Comparison of ENCODE assay signal across 1 cellular context in genomic region chr17:55444471-55445441, GRCh38.
TF ChIP-seq lines count a peak whose summit lies in the region.

No MANE protein-coding gene starts in this region.

TF ChIP-seq in HepG2, 621 proteins besides CTCF, POLR2A, EP300 and RAD21 (continued from another document and continues in another):
- TF ChIP-seq, protein P1, sequence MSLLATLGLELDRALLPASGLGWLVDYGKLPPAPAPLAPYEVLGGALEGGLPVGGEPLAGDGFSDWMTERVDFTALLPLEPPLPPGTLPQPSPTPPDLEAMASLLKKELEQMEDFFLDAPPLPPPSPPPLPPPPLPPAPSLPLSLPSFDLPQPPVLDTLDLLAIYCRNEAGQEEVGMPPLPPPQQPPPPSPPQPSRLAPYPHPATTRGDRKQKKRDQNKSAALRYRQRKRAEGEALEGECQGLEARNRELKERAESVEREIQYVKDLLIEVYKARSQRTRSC (CRISPR knock-in tag; IDR thresholded peaks at IDR 0.05; ENCODE audit: low read depth): 0 out of 2 replicates have a peak, but pooled peaks have one; percentile 14
- TF ChIP-seq ZMAT3 (CRISPR knock-in tag; conservative IDR thresholded peaks at IDR 0.05) (peak; percentile 56; the same call in 1 of the 2 replicates), XRCC5 (optimal IDR thresholded peaks at IDR 0.05; ENCODE audit: low read length) (no peak), NRL (CRISPR knock-in tag; IDR thresholded peaks at IDR 0.05; ENCODE audit: borderline replicate concordance) (no peak), KDM2A (CRISPR knock-in tag; IDR thresholded peaks at IDR 0.05; ENCODE audit: borderline replicate concordance, low read depth) (no peak), ZNF558 (CRISPR knock-in tag; IDR thresholded peaks at IDR 0.05; ENCODE audit: borderline replicate concordance) (peak; percentile 51; the same call in 1 of the 2 replicates), TGIF2 (CRISPR knock-in tag; IDR thresholded peaks at IDR 0.05) (no peak; the same call in 1 of the 2 replicates), ZNF597 (CRISPR knock-in tag; IDR thresholded peaks at IDR 0.05) (no peak), SMAD1 (CRISPR knock-in tag; IDR thresholded peaks at IDR 0.05; ENCODE audit: borderline replicate concordance, low read depth) (no peak), ZNF432 (CRISPR knock-in tag; IDR thresholded peaks at IDR 0.05; ENCODE audit: borderline replicate concordance) (no peak), IRF9 (CRISPR knock-in tag; IDR thresholded peaks at IDR 0.05; ENCODE audit: borderline replicate concordance) (no peak), NKX3-1 (CRISPR knock-in tag; IDR thresholded peaks at IDR 0.05) (no peak), RNF2 (conservative IDR thresholded peaks at IDR 0.05; ENCODE audit: low read depth) (no peak), FOXC1 (CRISPR knock-in tag; IDR thresholded peaks at IDR 0.05; ENCODE audit: borderline replicate concordance) (no peak), ZNF557 (CRISPR knock-in tag; IDR thresholded peaks at IDR 0.05) (no peak), ZSCAN22 (CRISPR knock-in tag; IDR thresholded peaks at IDR 0.05) (no peak), ZNF331 (CRISPR knock-in tag; IDR thresholded peaks at IDR 0.05) (0 out of 2 replicates have a peak, but pooled peaks have one; percentile 5), ZBTB2 (CRISPR knock-in tag; IDR thresholded peaks at IDR 0.05; ENCODE audit: low read depth) (no peak), MZF1 (CRISPR knock-in tag; IDR thresholded peaks at IDR 0.05; ENCODE audit: borderline replicate concordance) (no peak), ZIK1 (CRISPR knock-in tag; IDR thresholded peaks at IDR 0.05; ENCODE audit: borderline replicate concordance, low read depth) (0 out of 2 replicates have a peak, but pooled peaks have one; percentile 21), FOXJ3 (CRISPR knock-in tag; IDR thresholded peaks at IDR 0.05; ENCODE audit: borderline replicate concordance) (peak; percentile 34; the same call in 1 of the 2 replicates), PTBP1 (IDR thresholded peaks at IDR 0.05; ENCODE audit: low read depth, low read length, poor library complexity, severe bottlenecking) (no peak), HNRNPLL (IDR thresholded peaks at IDR 0.05; ENCODE audit: low read depth, low read length, poor library complexity, severe bottlenecking) (no peak), JUN (CRISPR knock-in tag; IDR thresholded peaks at IDR 0.05) (peak; percentile 79; the same call in 1 of the 2 replicates), ZNF318 (CRISPR knock-in tag; IDR thresholded peaks at IDR 0.05) (no peak), SP1 (IDR thresholded peaks at IDR 0.05) (no peak), SP1 (CRISPR knock-in tag; IDR thresholded peaks at IDR 0.05) (no peak), ZNF121 (CRISPR knock-in tag; IDR thresholded peaks at IDR 0.05) (no peak), CREB1 (IDR thresholded peaks at IDR 0.05) (no peak), CREB1 (CRISPR knock-in tag; IDR thresholded peaks at IDR 0.05) (peak; percentile 74), HNRNPUL1 (IDR thresholded peaks at IDR 0.05; ENCODE audit: low read depth, low read length) (0 out of 2 replicates have a peak, but pooled peaks have one; percentile 41), SALL2 (CRISPR knock-in tag; IDR thresholded peaks at IDR 0.05) (no peak), ZNF3 (CRISPR knock-in tag; IDR thresholded peaks at IDR 0.05) (no peak), KLF6 (CRISPR knock-in tag; IDR thresholded peaks at IDR 0.05) (no peak; the same call in 1 of the 2 replicates), SSRP1 (CRISPR knock-in tag; IDR thresholded peaks at IDR 0.05) (no peak), CENPX (CRISPR knock-in tag; IDR thresholded peaks at IDR 0.05) (no peak), NCOA2 (CRISPR knock-in tag; IDR thresholded peaks at IDR 0.05) (peak; percentile 81), ZNF607 (CRISPR knock-in tag; IDR thresholded peaks at IDR 0.05; ENCODE audit: borderline replicate concordance) (peak; percentile 61; the same call in 1 of the 2 replicates)
- TF ChIP-seq, protein P2, sequence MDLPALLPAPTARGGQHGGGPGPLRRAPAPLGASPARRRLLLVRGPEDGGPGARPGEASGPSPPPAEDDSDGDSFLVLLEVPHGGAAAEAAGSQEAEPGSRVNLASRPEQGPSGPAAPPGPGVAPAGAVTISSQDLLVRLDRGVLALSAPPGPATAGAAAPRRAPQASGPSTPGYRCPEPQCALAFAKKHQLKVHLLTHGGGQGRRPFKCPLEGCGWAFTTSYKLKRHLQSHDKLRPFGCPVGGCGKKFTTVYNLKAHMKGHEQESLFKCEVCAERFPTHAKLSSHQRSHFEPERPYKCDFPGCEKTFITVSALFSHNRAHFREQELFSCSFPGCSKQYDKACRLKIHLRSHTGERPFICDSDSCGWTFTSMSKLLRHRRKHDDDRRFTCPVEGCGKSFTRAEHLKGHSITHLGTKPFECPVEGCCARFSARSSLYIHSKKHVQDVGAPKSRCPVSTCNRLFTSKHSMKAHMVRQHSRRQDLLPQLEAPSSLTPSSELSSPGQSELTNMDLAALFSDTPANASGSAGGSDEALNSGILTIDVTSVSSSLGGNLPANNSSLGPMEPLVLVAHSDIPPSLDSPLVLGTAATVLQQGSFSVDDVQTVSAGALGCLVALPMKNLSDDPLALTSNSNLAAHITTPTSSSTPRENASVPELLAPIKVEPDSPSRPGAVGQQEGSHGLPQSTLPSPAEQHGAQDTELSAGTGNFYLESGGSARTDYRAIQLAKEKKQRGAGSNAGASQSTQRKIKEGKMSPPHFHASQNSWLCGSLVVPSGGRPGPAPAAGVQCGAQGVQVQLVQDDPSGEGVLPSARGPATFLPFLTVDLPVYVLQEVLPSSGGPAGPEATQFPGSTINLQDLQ (CRISPR knock-in tag; IDR thresholded peaks at IDR 0.05): no peak
- TF ChIP-seq, protein P3, sequence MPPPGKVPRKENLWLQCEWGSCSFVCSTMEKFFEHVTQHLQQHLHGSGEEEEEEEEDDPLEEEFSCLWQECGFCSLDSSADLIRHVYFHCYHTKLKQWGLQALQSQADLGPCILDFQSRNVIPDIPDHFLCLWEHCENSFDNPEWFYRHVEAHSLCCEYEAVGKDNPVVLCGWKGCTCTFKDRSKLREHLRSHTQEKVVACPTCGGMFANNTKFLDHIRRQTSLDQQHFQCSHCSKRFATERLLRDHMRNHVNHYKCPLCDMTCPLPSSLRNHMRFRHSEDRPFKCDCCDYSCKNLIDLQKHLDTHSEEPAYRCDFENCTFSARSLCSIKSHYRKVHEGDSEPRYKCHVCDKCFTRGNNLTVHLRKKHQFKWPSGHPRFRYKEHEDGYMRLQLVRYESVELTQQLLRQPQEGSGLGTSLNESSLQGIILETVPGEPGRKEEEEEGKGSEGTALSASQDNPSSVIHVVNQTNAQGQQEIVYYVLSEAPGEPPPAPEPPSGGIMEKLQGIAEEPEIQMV (CRISPR knock-in tag; IDR thresholded peaks at IDR 0.05; ENCODE audit: low read depth): no peak
- TF ChIP-seq, protein P4, sequence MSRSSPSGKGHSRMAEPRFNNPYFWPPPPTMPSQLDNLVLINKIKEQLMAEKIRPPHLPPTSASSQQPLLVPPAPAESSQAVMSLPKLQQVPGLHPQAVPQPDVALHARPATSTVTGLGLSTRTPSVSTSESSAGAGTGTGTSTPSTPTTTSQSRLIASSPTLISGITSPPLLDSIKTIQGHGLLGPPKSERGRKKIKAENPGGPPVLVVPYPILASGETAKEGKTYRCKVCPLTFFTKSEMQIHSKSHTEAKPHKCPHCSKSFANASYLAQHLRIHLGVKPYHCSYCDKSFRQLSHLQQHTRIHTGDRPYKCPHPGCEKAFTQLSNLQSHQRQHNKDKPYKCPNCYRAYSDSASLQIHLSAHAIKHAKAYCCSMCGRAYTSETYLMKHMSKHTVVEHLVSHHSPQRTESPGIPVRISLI (CRISPR knock-in tag; IDR thresholded peaks at IDR 0.05; ENCODE audit: borderline replicate concordance): no peak
- TF ChIP-seq, protein P5, sequence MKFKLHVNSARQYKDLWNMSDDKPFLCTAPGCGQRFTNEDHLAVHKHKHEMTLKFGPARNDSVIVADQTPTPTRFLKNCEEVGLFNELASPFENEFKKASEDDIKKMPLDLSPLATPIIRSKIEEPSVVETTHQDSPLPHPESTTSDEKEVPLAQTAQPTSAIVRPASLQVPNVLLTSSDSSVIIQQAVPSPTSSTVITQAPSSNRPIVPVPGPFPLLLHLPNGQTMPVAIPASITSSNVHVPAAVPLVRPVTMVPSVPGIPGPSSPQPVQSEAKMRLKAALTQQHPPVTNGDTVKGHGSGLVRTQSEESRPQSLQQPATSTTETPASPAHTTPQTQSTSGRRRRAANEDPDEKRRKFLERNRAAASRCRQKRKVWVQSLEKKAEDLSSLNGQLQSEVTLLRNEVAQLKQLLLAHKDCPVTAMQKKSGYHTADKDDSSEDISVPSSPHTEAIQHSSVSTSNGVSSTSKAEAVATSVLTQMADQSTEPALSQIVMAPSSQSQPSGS (CRISPR knock-in tag; IDR thresholded peaks at IDR 0.05): no peak
- TF ChIP-seq, protein P6, sequence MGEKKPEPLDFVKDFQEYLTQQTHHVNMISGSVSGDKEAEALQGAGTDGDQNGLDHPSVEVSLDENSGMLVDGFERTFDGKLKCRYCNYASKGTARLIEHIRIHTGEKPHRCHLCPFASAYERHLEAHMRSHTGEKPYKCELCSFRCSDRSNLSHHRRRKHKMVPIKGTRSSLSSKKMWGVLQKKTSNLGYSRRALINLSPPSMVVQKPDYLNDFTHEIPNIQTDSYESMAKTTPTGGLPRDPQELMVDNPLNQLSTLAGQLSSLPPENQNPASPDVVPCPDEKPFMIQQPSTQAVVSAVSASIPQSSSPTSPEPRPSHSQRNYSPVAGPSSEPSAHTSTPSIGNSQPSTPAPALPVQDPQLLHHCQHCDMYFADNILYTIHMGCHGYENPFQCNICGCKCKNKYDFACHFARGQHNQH (CRISPR knock-in tag; IDR thresholded peaks at IDR 0.05): no peak
